In the genomic region with DNA sequence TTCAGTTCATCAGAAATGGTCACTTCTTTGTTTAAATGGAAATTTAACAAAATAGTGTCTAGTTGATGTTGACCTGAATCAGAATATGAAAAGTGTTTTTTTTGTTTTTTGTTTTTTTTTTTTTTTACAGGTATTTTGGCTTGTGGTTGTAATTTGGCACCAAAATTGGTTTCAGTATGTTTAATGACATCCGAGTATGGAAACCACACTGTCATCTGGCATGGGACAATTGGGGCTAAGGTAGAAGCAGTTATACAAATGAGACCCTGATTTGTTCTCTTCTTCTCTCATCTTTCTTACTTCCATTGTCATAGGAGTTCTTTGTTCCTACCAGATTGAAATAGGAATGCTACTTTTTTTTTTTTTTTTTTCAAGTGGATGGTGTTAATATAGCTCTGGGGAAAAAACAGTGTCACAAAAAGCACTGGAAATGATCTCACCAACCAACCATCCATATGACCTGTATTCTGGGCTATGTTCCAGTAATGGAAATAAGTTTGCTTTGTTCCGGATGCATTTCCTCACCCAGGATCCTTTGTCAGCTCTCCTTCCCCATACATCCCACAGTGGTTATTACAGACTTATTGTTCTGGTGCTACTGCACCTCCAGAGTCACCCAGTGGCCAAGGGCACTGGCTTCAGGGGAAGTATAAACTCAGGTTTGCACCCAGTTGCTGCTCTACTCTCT, we compare ENCODE assay signal across 10 cellular contexts.
DNase-seq lines count a peak whose midpoint lies in the region; ATAC-seq and TF ChIP-seq lines count a peak whose summit lies in the region.
"Had no signal": no experiment of that assay in that cellular context is flagged by ENCODE, and none has a peak within 500 bp of the region (broad histone marks: within the 10 kb centered on the region; RNA-seq: fewer than 3 reads in every experiment).

No MANE protein-coding gene starts in this region.

- H3K4me1 Mint-ChIP-seq in nephron, result peaks cover 41% of the 10 kb centered on the region

- no peak for TF ChIP-seq CTCF in nephron (IDR thresholded peaks at IDR 0.05; ENCODE audit: unreplicated experiment in 3 of 3)
- no peak for TF ChIP-seq CTCF in sigmoid colon (IDR thresholded peaks at IDR 0.05)
- no peak for TF ChIP-seq CTCF in spleen (IDR thresholded peaks at IDR 0.05 in 8 of 11, conservative IDR thresholded peaks at IDR 0.05 in 3 of 11)

- H3K4me1 ChIP-seq in sigmoid colon (peaks cover 0 to 4% (median 2%) of the 10 kb centered on the region in 4 donors), spleen (no peaks in the 10 kb centered on the region)

- no peak overlapping the region for H3K4me3 Mint-ChIP-seq in nephron
- H3K4me3 Mint-ChIP-seq: activated CD4-positive, alpha-beta memory T cell treated with anti-CD3 and anti-CD28 coated beads, Interleukin-2, amount 10 ng/mL, durations not matched to agents 7 days and 5 days had no signal

- H3K9me3 ChIP-seq in sigmoid colon (no peaks in the 10 kb centered on the region), spleen (no peaks in the 10 kb centered on the region)
- H3K9me3 ChIP-seq: esophagus squamous epithelium had no signal

- H3K36me3 Mint-ChIP-seq in nephron (ENCODE audit: low read depth), result no peaks in the 10 kb centered on the region

- peak overlapping the region; percentile 41 to 95 (median 92) for H3K27ac Mint-ChIP-seq in nephron
- H3K27ac Mint-ChIP-seq: activated CD4-positive, alpha-beta memory T cell treated with anti-CD3 and anti-CD28 coated beads, Interleukin-2, amount 10 ng/mL, durations not matched to agents 7 days and 5 days had no signal

- H3K4me3 ChIP-seq in sigmoid colon (no peak overlapping the region), spleen (no peak overlapping the region)
- H3K4me3 ChIP-seq: esophagus squamous epithelium had no signal

- 11 to 40% methylated on average over 2 of the region's 2 CpGs for WGBS in sigmoid colon, 2 donors
- 57 to 66% (median 57%) methylated on average over 2 of the region's 2 CpGs for WGBS in spleen, 5 donors

- H3K36me3 ChIP-seq in sigmoid colon (no peaks in the 10 kb centered on the region), spleen (no peaks in the 10 kb centered on the region)
- H3K36me3 ChIP-seq: esophagus squamous epithelium had no signal

- intact Hi-C loops in sigmoid colon (cut with DNase I), result no loop called here
- intact Hi-C loops in spleen (cut with DNase I; ENCODE audit: low total_unique reads), result no loop called here

- TF ChIP-seq EP300 in sigmoid colon (IDR thresholded peaks at IDR 0.05), result no peak

- H3K27ac ChIP-seq in sigmoid colon (peak overlapping the region in 1 of 4 donors; percentile 8), spleen (peak overlapping the region in 2 of 8 donors; percentile 18 to 23)

- ATAC-seq in GM19467 (IDR thresholded peaks at IDR 0.05; ENCODE audit: unreplicated experiment), result no peak
- no peak for ATAC-seq in HG02938 (IDR thresholded peaks at IDR 0.05; ENCODE audit: unreplicated experiment)

- H3K9me3 Mint-ChIP-seq in nephron, result peaks cover 13% of the 10 kb centered on the region
- H3K9me3 Mint-ChIP-seq: activated CD4-positive, alpha-beta memory T cell treated with anti-CD3 and anti-CD28 coated beads, Interleukin-2, amount 10 ng/mL, durations not matched to agents 7 days and 5 days had no signal

- no peaks in the 10 kb centered on the region for H3K27me3 ChIP-seq in sigmoid colon
- no peaks in the 10 kb centered on the region for H3K27me3 ChIP-seq in spleen (replicated peaks in 1 of 7)
- H3K27me3 ChIP-seq: esophagus squamous epithelium had no signal

- TF ChIP-seq POLR2A in sigmoid colon (IDR thresholded peaks at IDR 0.05) (no peak), spleen (IDR thresholded peaks at IDR 0.05) (no peak)

- DNase-seq in ELR (ENCODE audit: low read depth), result peak; percentile 91
- DNase-seq in NCI-H446 (lab: John Stamatoyannopoulos, UW), result peak; percentile 45 to 70
- DNase-seq in epidermal melanocyte (ENCODE audit: insufficient read length, low spot score), result peak; percentile 18
- DNase-seq in sigmoid colon, result no peak
- DNase-seq in spleen, result no peak
- DNase-seq: activated CD4-positive, alpha-beta memory T cell treated with anti-CD3 and anti-CD28 coated beads, Interleukin-2, amount 10 ng/mL, durations not matched to agents 7 days and 5 days; esophagus squamous epithelium had no signal

- H3K27me3 Mint-ChIP-seq in nephron (ENCODE audit: low read depth), result no peaks in the 10 kb centered on the region

Comparison
In these comparisons a context has a peak if more than half of its experiments do, and no peak if none do; other contexts are left out.
1. DNase-seq: peak in ELR (single experiment), NCI-H446 (2 of 2) and epidermal melanocyte (single experiment); none in sigmoid colon (single experiment) and spleen (single experiment).